23 cellular contexts compared by ENCODE assay signal in the genomic region with DNA sequence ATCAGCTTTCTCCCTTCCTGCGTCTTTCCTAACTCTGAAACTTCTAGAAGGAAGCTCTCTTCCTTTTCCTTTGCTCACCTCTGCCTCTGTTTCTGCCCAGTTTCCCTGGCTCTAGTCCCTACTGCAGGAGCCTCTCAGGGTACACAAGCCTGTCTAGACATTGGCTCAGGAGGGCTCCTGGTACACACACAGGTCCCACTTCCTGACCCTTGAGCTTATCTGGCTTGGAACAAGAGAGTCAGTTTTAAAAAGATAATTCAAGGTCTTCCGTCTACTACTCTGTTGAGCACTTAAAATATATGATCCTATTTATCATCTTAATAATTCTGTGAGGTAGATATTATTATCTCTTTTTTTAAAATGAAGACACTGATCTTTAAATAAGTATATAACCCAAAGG.
"Had no signal": no experiment of that assay in that cellular context is flagged by ENCODE, and none has a peak within 500 bp of the region (broad histone marks: within the 10 kb centered on the region; RNA-seq: fewer than 3 reads in every experiment).

No MANE protein-coding gene starts in this region.

- H2AFZ ChIP-seq: parathyroid adenoma had no signal

- H3K4me3 ChIP-seq: heart right ventricle, spleen, testis, transverse colon had no signal

- H3K27ac Mint-ChIP-seq: activated B cell treated with CpG ODN at 0.5 μM for 24 hours; activated naive CD4-positive, alpha-beta T cell treated with anti-CD3 and anti-CD28 coated beads for 36 hours; activated T-helper 1 cell treated with anti-CD3 and anti-CD28 coated beads, Interleukin-12 subunit alpha, Interleukin-12 subunit beta, Interleukin-2, Interleukin-4 antibody, amounts not matched to agents 30 ng/mL and 10 ng/mL and 1 ng/mL, durations not matched to agents 14 hours and 24 hours and 36 hours; T-helper 1 cell treated with Interleukin-12 subunit alpha and Interleukin-12 subunit beta and Interleukin-4 antibody, amounts not matched to agents 30 μg/mL and 1 μg/mL, for 36 hours had no signal

- H3K9me3 ChIP-seq: testis had no signal

- H3K27ac ChIP-seq: foreskin keratinocyte, heart right ventricle, parathyroid adenoma, spleen, testis, transverse colon had no signal

- H3K27me3 ChIP-seq: foreskin keratinocyte, heart right ventricle, spleen, testis, transverse colon had no signal

- H3K9ac ChIP-seq: parathyroid adenoma had no signal

- H3K4me1 ChIP-seq: foreskin keratinocyte, parathyroid adenoma, spleen, testis, transverse colon had no signal

- DNase-seq: activated B cell treated with CpG ODN at 0.5 μM for 24 hours; activated CD4-positive, alpha-beta T cell treated with anti-CD3 and anti-CD28 coated beads, Interleukin-2, amount 50 U/mL, for 1 hour; activated CD8-positive, alpha-beta memory T cell treated with anti-CD3 and anti-CD28 coated beads for 24 hours; activated effector memory CD4-positive, alpha-beta T cell treated with anti-CD3 and anti-CD28 coated beads, Interleukin-2, amount 50 U/mL, for 16 hours; activated naive CD4-positive, alpha-beta T cell treated with anti-CD3 and anti-CD28 coated beads for 36 hours; amygdala; caudate nucleus; cortex of kidney; foreskin keratinocyte; heart right ventricle; midbrain; naive thymus-derived CD4-positive, alpha-beta T cell; nucleus accumbens; right cardiac atrium; spleen; stimulated activated naive CD4-positive, alpha-beta T cell; SW 1271; testis; transverse colon had no signal

- H3K36me3 ChIP-seq: heart right ventricle, spleen, transverse colon had no signal

- ATAC-seq: esophagus mucosa; foreskin keratinocyte; heart right ventricle; naive thymus-derived CD4-positive, alpha-beta T cell; right cardiac atrium had no signal

- H3K79me2 ChIP-seq: parathyroid adenoma had no signal

- H3K4me3 Mint-ChIP-seq: activated B cell treated with CpG ODN at 0.5 μM for 24 hours; activated naive CD4-positive, alpha-beta T cell treated with anti-CD3 and anti-CD28 coated beads for 36 hours; activated T-helper 1 cell treated with anti-CD3 and anti-CD28 coated beads, Interleukin-12 subunit alpha, Interleukin-12 subunit beta, Interleukin-2, Interleukin-4 antibody, amounts not matched to agents 30 ng/mL and 10 ng/mL and 1 ng/mL, durations not matched to agents 14 hours and 24 hours and 36 hours; naive thymus-derived CD4-positive, alpha-beta T cell; T-helper 1 cell treated with Interleukin-12 subunit alpha and Interleukin-12 subunit beta and Interleukin-4 antibody, amounts not matched to agents 30 μg/mL and 1 μg/mL, for 36 hours had no signal

- H3K27me3 Mint-ChIP-seq: activated B cell treated with CpG ODN at 0.5 μM for 24 hours had no signal
